Comparison of ENCODE assay signal across 20 cellular contexts in genomic region chr10:36421999-36422398, GRCh38.
DNase-seq lines count a peak whose midpoint lies in the region; TF ChIP-seq lines count a peak whose summit lies in the region.
"Had no signal": no experiment of that assay in that cellular context is flagged by ENCODE, and none has a peak within 500 bp of the region (broad histone marks: within the 10 kb centered on the region; RNA-seq: fewer than 3 reads in every experiment).

No MANE protein-coding gene starts in this region.

- peaks cover 25 to 30% of the 10 kb centered on the region in 2 experiments for H3K4me1 Mint-ChIP-seq in H9
- peaks cover 38% of the 10 kb centered on the region for H3K4me1 Mint-ChIP-seq in nephron
- H3K4me1 Mint-ChIP-seq: CD4-positive, alpha-beta memory T cell had no signal

- peaks cover 4% of the 10 kb centered on the region; the same call in 1 of the 2 replicates for H3K4me1 ChIP-seq in H9 (ENCODE audit: insufficient read depth, low read length)
- H3K4me1 ChIP-seq in HUES64 (ENCODE audit: insufficient read depth, low read length): peaks cover 26% of the 10 kb centered on the region
- peaks cover 10% of the 10 kb centered on the region for H3K4me1 ChIP-seq in ectodermal cell (ENCODE audit: control insufficient read depth, insufficient read depth, low read length)
- H3K4me1 ChIP-seq: Caco-2 had no signal

- no peak overlapping the region for H3K56ac ChIP-seq in H9 (ENCODE audit: insufficient read length, low read depth, low read length)

- no peak overlapping the region for H3K9ac ChIP-seq in H9 (ENCODE audit: extremely low read depth, insufficient read length, low read length)
- H3K9ac ChIP-seq in HUES64 (ENCODE audit: low read depth, low read length): no peak overlapping the region

- no peak overlapping the region for H3K18ac ChIP-seq in H9 (ENCODE audit: insufficient read length, low read depth, low read length)

- H3T11ph ChIP-seq in H9 (ENCODE audit: low read length): no peak overlapping the region

- H3K27ac ChIP-seq in H9 (ENCODE audit: insufficient read length, low read depth, low read length) (peak overlapping the region; percentile 17), HUES64 (ENCODE audit: low read depth, low read length) (peak overlapping the region; percentile 59), ectodermal cell (ENCODE audit: insufficient read depth, low read depth, low read length, poor library complexity, severe bottlenecking) (peak overlapping the region; percentile 62)

- H4K20me1 ChIP-seq in H9 (ENCODE audit: control insufficient read depth, insufficient read depth, insufficient read length): no peaks in the 10 kb centered on the region

- no peak overlapping the region for H2AFZ ChIP-seq in H9 (ENCODE audit: low read length)

- TF ChIP-seq CTCF in H9 (conservative IDR thresholded peaks at IDR 0.05) (no peak), nephron (IDR thresholded peaks at IDR 0.05; ENCODE audit: unreplicated experiment in 3 of 3) (no peak)

- H3K27ac Mint-ChIP-seq in H9 (peak overlapping the region in 1 of 3 experiments; percentile 53; a peak in 1 of 7 replicates), nephron (peak overlapping the region in 2 of 3 experiments; percentile 72 to 75)
- H3K27ac Mint-ChIP-seq: CD4-positive, alpha-beta memory T cell had no signal

- H4K91ac ChIP-seq in H9 (ENCODE audit: insufficient read length, low read depth, low read length): no peak overlapping the region

- H2BK20ac ChIP-seq in H9 (ENCODE audit: low read depth, low read length, poor library complexity, severe bottlenecking): no peak overlapping the region

- no peak overlapping the region for H4K5ac ChIP-seq in H9 (ENCODE audit: insufficient read length, low read depth, low read length)

- H2BK120ac ChIP-seq in H9 (ENCODE audit: low read depth, low read length, poor library complexity, severe bottlenecking): no peak overlapping the region

- no peak overlapping the region for H3K4me3 Mint-ChIP-seq in H9
- no peak overlapping the region for H3K4me3 Mint-ChIP-seq in nephron
- H3K4me3 Mint-ChIP-seq: CD4-positive, alpha-beta memory T cell had no signal

- no peak overlapping the region for H3K14ac ChIP-seq in H9 (ENCODE audit: insufficient read depth, low read length)

- no peaks in the 10 kb centered on the region for H3K79me1 ChIP-seq in H9 (ENCODE audit: insufficient read depth, low read depth, low read length, poor library complexity, severe bottlenecking)

- H3K4me2 ChIP-seq in H9 (ENCODE audit: insufficient read depth, insufficient read length, low read length): no peak overlapping the region

- H3K27me3 ChIP-seq in H9 (ENCODE audit: insufficient read depth, low read length) (no peaks in the 10 kb centered on the region), HUES64 (ENCODE audit: insufficient read depth, low read length) (no peaks in the 10 kb centered on the region), ectodermal cell (ENCODE audit: control insufficient read depth, insufficient read depth, low read length, poor library complexity, severe bottlenecking) (no peaks in the 10 kb centered on the region)

- H3K23ac ChIP-seq in H9 (ENCODE audit: insufficient read length, low read depth, low read length): no peak overlapping the region

- no peaks in the 10 kb centered on the region for H3K23me2 ChIP-seq in H9 (ENCODE audit: insufficient read length, low read depth, low read length, poor library complexity, severe bottlenecking)

- H3K9me3 ChIP-seq in H9 (ENCODE audit: control insufficient read depth, low read depth, low read length) (peaks cover under 1% of the 10 kb centered on the region), HUES64 (ENCODE audit: insufficient read depth, low read depth, low read length) (peaks cover 4% of the 10 kb centered on the region; the same call in 1 of the 2 replicates), ectodermal cell (ENCODE audit: control insufficient read depth, low read length) (no peaks in the 10 kb centered on the region)
- H3K9me3 ChIP-seq: Caco-2 had no signal

- no peak overlapping the region for H2BK5ac ChIP-seq in H9 (ENCODE audit: insufficient read length, low read length)

- no peak for DNase-seq in H9
- no peak for DNase-seq in NCI-H2196 (lab: John Stamatoyannopoulos, UW; ENCODE audit: unreplicated experiment)
- DNase-seq in DMS79 treated with DMSO at 0.1 percent for 48 hours (lab: John Stamatoyannopoulos, UW): no peak
- no peak for DNase-seq in GF-D8 (lab: John Stamatoyannopoulos, UW)
- DNase-seq: C1 segment of cervical spinal cord; Caco-2; CD4-positive, alpha-beta memory T cell; DMS79; H7; KBM-7; NCI-H1694; NCI-H446; NCI-H524 treated with DMSO at 0.1 percent for 48 hours; NK-92 treated with Interleukin-12 subunit alpha and Interleukin-12 subunit beta, amount 100 ng/mL, for 24 hours; RPMI8226; SHP77 treated with DMSO at 0.1 percent for 48 hours; T-helper 1 cell had no signal

- no peak overlapping the region for H2BK15ac ChIP-seq in H9 (ENCODE audit: low read depth, low read length)

- H2AK5ac ChIP-seq in H9 (ENCODE audit: insufficient read length, low read length): no peak overlapping the region

- no peak overlapping the region for H3K4me3 ChIP-seq in HUES64 (ENCODE audit: low read length)
- no peak overlapping the region for H3K4me3 ChIP-seq in ectodermal cell (ENCODE audit: insufficient read depth, low read depth, low read length)

- no peak overlapping the region for H2BK12ac ChIP-seq in H9 (ENCODE audit: insufficient read length, low read depth, low read length)

- H3K36me3 Mint-ChIP-seq in H9 (ENCODE audit: insufficient read depth in 1 of 3, low read depth in 3 of 3) (peaks cover 3 to 8% (median 5%) of the 10 kb centered on the region in 3 experiments; a peak in 5 of 7 replicates), nephron (ENCODE audit: low read depth) (no peaks in the 10 kb centered on the region)
- H3K36me3 Mint-ChIP-seq: CD4-positive, alpha-beta memory T cell had no signal

- H3K9me3 Mint-ChIP-seq in H9 (peaks cover 4 to 8% of the 10 kb centered on the region in 2 experiments; a peak in 4 of 5 replicates), nephron (peaks cover 5% of the 10 kb centered on the region)

- H3K4ac ChIP-seq in H9 (ENCODE audit: low read depth, low read length): no peak overlapping the region

- no peaks in the 10 kb centered on the region for H3K36me3 ChIP-seq in HUES64 (ENCODE audit: insufficient read depth, low read length)
- H3K36me3 ChIP-seq in ectodermal cell (ENCODE audit: control insufficient read depth, insufficient read depth, low read length): no peaks in the 10 kb centered on the region

- no peak overlapping the region for H4K8ac ChIP-seq in H9 (replicated peaks; ENCODE audit: insufficient read length, low read depth, low read length)

- no peaks in the 10 kb centered on the region for H3K79me2 ChIP-seq in H9 (ENCODE audit: insufficient read depth, low read length)

- H3K27me3 Mint-ChIP-seq in H9 (ENCODE audit: low read depth) (no peaks in the 10 kb centered on the region), nephron (ENCODE audit: low read depth) (no peaks in the 10 kb centered on the region)
- H3K27me3 Mint-ChIP-seq: CD4-positive, alpha-beta memory T cell had no signal
